Comparison of ENCODE assay signal across 11 cellular contexts in genomic region chr2:162244559-162245031, GRCh38. TPM values are rescaled to one million over a fixed set of nuclear protein-coding genes. Genes with fewer than 3 reads are reported as not detected.
A peak's percentile ranks its signal among the peaks of the same experiment; 100 is the strongest.
DNase-seq lines count a peak whose midpoint lies in the region; ATAC-seq and TF ChIP-seq lines count a peak whose summit lies in the region.
"Had no signal": no experiment of that assay in that cellular context is flagged by ENCODE, and none has a peak within 500 bp of the region (broad histone marks: within the 10 kb centered on the region; RNA-seq: fewer than 3 reads in every experiment).

No MANE protein-coding gene starts in this region.

- TF ChIP-seq CTCF in AG10803 (conservative IDR thresholded peaks at IDR 0.05; ENCODE audit: low read length) (no peak), RWPE2 (IDR thresholded peaks at IDR 0.05; ENCODE audit: poor library complexity, severe bottlenecking) (no peak), osteocyte (IDR thresholded peaks at IDR 0.05) (no peak)

- H3K4me3 Mint-ChIP-seq in osteocyte (ENCODE audit: unreplicated experiment) = peak overlapping the region; percentile 20
- H3K4me3 Mint-ChIP-seq: immature natural killer cell had no signal

- peak overlapping the region; percentile 100 for H3K27ac ChIP-seq in RWPE2 (ENCODE audit: poor library complexity, severe bottlenecking)

- peaks cover 12% of the 10 kb centered on the region for H3K9me3 Mint-ChIP-seq in osteocyte (ENCODE audit: unreplicated experiment)
- H3K9me3 Mint-ChIP-seq: immature natural killer cell had no signal

- peaks cover 58% of the 10 kb centered on the region for H3K4me1 ChIP-seq in RWPE2 (ENCODE audit: insufficient read depth, poor library complexity, severe bottlenecking)

- peak overlapping the region; percentile 93 for H3K27ac Mint-ChIP-seq in osteocyte (ENCODE audit: unreplicated experiment)
- H3K27ac Mint-ChIP-seq: immature natural killer cell had no signal

- H3K4me3 ChIP-seq in AG10803 (ENCODE audit: low read length) (no peak overlapping the region), RWPE2 (ENCODE audit: severe bottlenecking) (no peak overlapping the region)

- peak; percentile 84 for ATAC-seq in RWPE2 (ENCODE audit: low read depth)
- no peak for ATAC-seq in HG03342 (IDR thresholded peaks at IDR 0.05; ENCODE audit: unreplicated experiment)

- H3K9me3 ChIP-seq in RWPE2 (ENCODE audit: severe bottlenecking) = no peaks in the 10 kb centered on the region

- H3K4me1 Mint-ChIP-seq in osteocyte (ENCODE audit: unreplicated experiment) = peaks cover 73% of the 10 kb centered on the region
- H3K4me1 Mint-ChIP-seq: immature natural killer cell had no signal

- H3K36me3 Mint-ChIP-seq in osteocyte (ENCODE audit: unreplicated experiment) = peaks cover 6% of the 10 kb centered on the region
- H3K36me3 Mint-ChIP-seq: immature natural killer cell had no signal

- H3K27me3 ChIP-seq in RWPE2 (ENCODE audit: insufficient read depth, poor library complexity, severe bottlenecking) = no peaks in the 10 kb centered on the region

- H3K36me3 ChIP-seq in RWPE2 (ENCODE audit: low read depth) = peaks cover 2% of the 10 kb centered on the region; the same call in 1 of the 2 replicates

- no peaks in the 10 kb centered on the region for H3K27me3 Mint-ChIP-seq in osteocyte (ENCODE audit: unreplicated experiment)

- DNase-seq in AG10803 (ENCODE audit: low read depth) (peak; percentile 96), RWPE2 (ENCODE audit: low spot score) (peak; percentile 86), fibroblast of peridontal ligament (ENCODE audit: extremely low read depth) (peak; percentile 80), osteocyte (ENCODE audit: extremely low spot score, unreplicated experiment) (no peak), germinal center (ENCODE audit: low spot score) (no peak), Kasumi-1 (lab: John Stamatoyannopoulos, UW) (no peak)
- no peak for DNase-seq in stimulated activated CD4-positive, alpha-beta T cell treated with anti-CD3 and anti-CD28 coated beads, Interleukin-4, amount 100 ng/mL, for 4 hours
- DNase-seq: activated CD8-positive, alpha-beta memory T cell treated with anti-CD3 and anti-CD28 coated beads, Interleukin-2, amount 50 U/mL, for 4 hours; DND-41; immature natural killer cell had no signal

RNA-seq across cellular contexts. Expression of gene FAP, which starts 1.4 kb away (rescaled TPM):
- 36.4 and 38.1 TPM in 2 replicates for total RNA-seq in osteocyte

Comparison
In these comparisons a context has a peak if more than half of its experiments do, and no peak if none do; other contexts are left out.
1. DNase-seq: peak in AG10803 (single experiment), RWPE2 (single experiment) and fibroblast of peridontal ligament (single experiment); none in osteocyte (single experiment), germinal center (single experiment), stimulated activated CD4-positive, alpha-beta T cell treated with anti-CD3 and anti-CD28 coated beads, Interleukin-4, amount 100 ng/mL, for 4 hours (0 of 2) and Kasumi-1 (0 of 2).